ENCODE assay signal across 12 cellular contexts in the genomic region with DNA sequence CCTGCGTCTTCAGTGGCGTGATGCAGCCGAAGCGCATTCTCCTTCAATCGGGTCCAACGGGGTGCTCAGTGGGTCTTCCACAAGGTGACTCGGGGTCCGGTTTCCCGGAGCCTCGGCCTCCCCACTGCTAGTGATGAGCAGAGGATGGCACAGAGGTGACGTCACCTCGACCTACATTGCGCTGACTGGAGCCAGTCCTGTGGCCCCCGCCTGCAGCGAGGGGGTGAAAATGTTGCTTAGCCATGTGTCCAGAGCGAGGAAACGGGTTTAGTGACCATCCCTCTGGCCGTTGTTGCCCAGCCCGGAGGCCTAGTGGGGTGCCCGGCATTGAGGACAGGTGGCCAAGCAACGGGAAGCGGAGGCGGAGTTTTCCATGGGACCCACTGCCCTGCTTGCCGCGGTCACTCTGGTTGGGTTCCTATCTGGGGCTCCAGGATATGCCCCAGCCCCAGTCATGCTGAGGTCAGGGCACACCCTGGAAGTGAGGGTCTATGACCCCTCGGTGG.
DNase-seq lines count a peak whose midpoint lies in the region; ATAC-seq and TF ChIP-seq lines count a peak whose summit lies in the region.
"Had no signal": no experiment of that assay in that cellular context is flagged by ENCODE, and none has a peak within 500 bp of the region (broad histone marks: within the 10 kb centered on the region; RNA-seq: fewer than 3 reads in every experiment).

No MANE protein-coding gene starts in this region.

- H3K4me2 ChIP-seq in OCI-LY3 (ENCODE audit: low read length) (peak overlapping the region; percentile 99), smooth muscle cell (peak overlapping the region; percentile 47)

- peaks cover 4% of the 10 kb centered on the region; the same call in 1 of the 2 replicates for H3K27me3 ChIP-seq in OCI-LY3 (ENCODE audit: low read depth, low read length)
- peaks cover 5% of the 10 kb centered on the region for H3K27me3 ChIP-seq in effector memory CD4-positive, alpha-beta T cell (replicated peaks; ENCODE audit: control insufficient read depth, insufficient read depth, low read length, poor library complexity, severe bottlenecking)
- H3K27me3 ChIP-seq in smooth muscle cell (ENCODE audit: low read depth): no peaks in the 10 kb centered on the region
- H3K27me3 ChIP-seq in left ventricle myocardium inferior (ENCODE audit: low read depth): peaks cover 4% of the 10 kb centered on the region
- H3K27me3 ChIP-seq: upper lobe of left lung had no signal

- H3K36me3 Mint-ChIP-seq in activated T-cell treated with anti-CD3 and anti-CD28 coated beads, Interleukin-2, amount 50 U/mL, for 24 hours (ENCODE audit: low read depth): no peaks in the 10 kb centered on the region
- no peaks in the 10 kb centered on the region for H3K36me3 Mint-ChIP-seq in naive thymus-derived CD8-positive, alpha-beta T cell

- H3K9me3 ChIP-seq in OCI-LY3 (ENCODE audit: insufficient read depth, low read length) (no peaks in the 10 kb centered on the region), smooth muscle cell (replicated peaks; ENCODE audit: low read depth) (no peaks in the 10 kb centered on the region), left ventricle myocardium inferior (replicated peaks) (no peaks in the 10 kb centered on the region)
- no peaks in the 10 kb centered on the region for H3K9me3 ChIP-seq in effector memory CD4-positive, alpha-beta T cell (ENCODE audit: control insufficient read depth, low read length)
- H3K9me3 ChIP-seq: mucosa of descending colon, prostate gland, upper lobe of left lung had no signal

- POLR2A ChIA-PET in naive thymus-derived CD8-positive, alpha-beta T cell (lab: Charles Lee): no interaction called here

- 56% methylated on average over 26 of the region's 26 CpGs for WGBS in smooth muscle cell (ENCODE audit: low lambda C conversion rate)

- H3F3A ChIP-seq in smooth muscle cell (ENCODE audit: low read depth): no peaks in the 10 kb centered on the region

- H3K36me3 ChIP-seq in OCI-LY3 (replicated peaks; ENCODE audit: low read depth, low read length) (no peaks in the 10 kb centered on the region), smooth muscle cell (ENCODE audit: low read depth) (no peaks in the 10 kb centered on the region), left ventricle myocardium inferior (no peaks in the 10 kb centered on the region)
- H3K36me3 ChIP-seq in effector memory CD4-positive, alpha-beta T cell (ENCODE audit: control insufficient read depth, insufficient read depth, low read length): no peaks in the 10 kb centered on the region
- H3K36me3 ChIP-seq: prostate gland, upper lobe of left lung had no signal

- intact Hi-C loops in left ventricle myocardium inferior (cut with micrococcal nuclease): no loop called here

- H3K9ac ChIP-seq in OCI-LY3 (ENCODE audit: low read length): no peak overlapping the region
- H3K9ac ChIP-seq in smooth muscle cell (ENCODE audit: low read depth): no peak overlapping the region

- H3K27ac Mint-ChIP-seq in activated T-cell treated with anti-CD3 and anti-CD28 coated beads, Interleukin-2, amount 50 U/mL, for 24 hours: no peak overlapping the region
- peak overlapping the region in 3 of 10 donors; percentile 37 to 53 (median 48) for H3K27ac Mint-ChIP-seq in naive thymus-derived CD8-positive, alpha-beta T cell

- H3K27ac ChIP-seq in OCI-LY3 (ENCODE audit: low read length): no peak overlapping the region
- no peak overlapping the region for H3K27ac ChIP-seq in effector memory CD4-positive, alpha-beta T cell (ENCODE audit: insufficient read depth, low read length, poor library complexity, severe bottlenecking)
- no peak overlapping the region for H3K27ac ChIP-seq in smooth muscle cell (ENCODE audit: low read depth)
- H3K27ac ChIP-seq in left ventricle myocardium inferior (replicated peaks): no peak overlapping the region
- H3K27ac ChIP-seq: prostate gland, upper lobe of left lung had no signal

- H3K4me1 ChIP-seq in OCI-LY3 (ENCODE audit: low read length) (peaks cover 20% of the 10 kb centered on the region), smooth muscle cell (ENCODE audit: low read depth) (peaks cover 4% of the 10 kb centered on the region), left ventricle myocardium inferior (peaks cover 36% of the 10 kb centered on the region)
- H3K4me1 ChIP-seq in effector memory CD4-positive, alpha-beta T cell (ENCODE audit: control insufficient read depth, insufficient read depth, low read length, poor library complexity, severe bottlenecking): peaks cover 7% of the 10 kb centered on the region

- peaks cover 32% of the 10 kb centered on the region for H3K4me1 Mint-ChIP-seq in activated T-cell treated with anti-CD3 and anti-CD28 coated beads, Interleukin-2, amount 50 U/mL, for 24 hours (ENCODE audit: low read depth)
- peaks cover 17 to 42% (median 39%) of the 10 kb centered on the region in 4 donors for H3K4me1 Mint-ChIP-seq in naive thymus-derived CD8-positive, alpha-beta T cell

- no peak for ATAC-seq in naive thymus-derived CD8-positive, alpha-beta T cell

- peaks cover 3% of the 10 kb centered on the region for H3K27me3 Mint-ChIP-seq in activated T-cell treated with anti-CD3 and anti-CD28 coated beads, Interleukin-2, amount 50 U/mL, for 24 hours
- H3K27me3 Mint-ChIP-seq in naive thymus-derived CD8-positive, alpha-beta T cell: no peaks in the 10 kb centered on the region

- no peak for DNase-seq in activated T-cell treated with anti-CD3 and anti-CD28 coated beads, Interleukin-2, amount 50 U/mL, for 24 hours
- no peak for DNase-seq in activated T-cell treated with anti-CD3 and anti-CD28 coated beads, Interleukin-2, amount 50 U/mL, for 48 hours
- DNase-seq in effector memory CD4-positive, alpha-beta T cell: no peak
- DNase-seq in smooth muscle cell (lab: John Stamatoyannopoulos, UW; ENCODE audit: unreplicated experiment): no peak
- no peak for DNase-seq in retina
- no peak for DNase-seq in naive thymus-derived CD8-positive, alpha-beta T cell
- no peak for DNase-seq in left ventricle myocardium inferior
- DNase-seq: NK-92 treated with Interleukin-12 subunit alpha and Interleukin-12 subunit beta, amount 100 ng/mL, for 24 hours had no signal

- H4K20me1 ChIP-seq in OCI-LY3 (ENCODE audit: insufficient read depth, low read length): no peaks in the 10 kb centered on the region
- H4K20me1 ChIP-seq in smooth muscle cell (ENCODE audit: low read depth): peaks cover 93% of the 10 kb centered on the region

- H3K4me3 ChIP-seq in OCI-LY3 (ENCODE audit: low read length) (peak overlapping the region; percentile 86), smooth muscle cell (no peak overlapping the region), left ventricle myocardium inferior (no peak overlapping the region)
- H3K4me3 ChIP-seq in effector memory CD4-positive, alpha-beta T cell (ENCODE audit: insufficient read depth, low read depth, low read length, poor library complexity, severe bottlenecking): peak overlapping the region; percentile 9
- H3K4me3 ChIP-seq: mucosa of descending colon, prostate gland had no signal

- TF ChIP-seq CTCF in OCI-LY3 (IDR thresholded peaks at IDR 0.05; ENCODE audit: low read depth, low read length) (no peak), smooth muscle cell (IDR thresholded peaks at IDR 0.05; ENCODE audit: borderline replicate concordance, insufficient read depth, poor library complexity, severe bottlenecking) (no peak), left ventricle myocardium inferior (IDR thresholded peaks at IDR 0.05; ENCODE audit: borderline replicate concordance) (no peak)

- H2AFZ ChIP-seq in OCI-LY3 (ENCODE audit: low read depth, low read length): no peak overlapping the region
- H2AFZ ChIP-seq in smooth muscle cell (ENCODE audit: low read depth): no peak overlapping the region

- peak overlapping the region; percentile 73 for H3K4me3 Mint-ChIP-seq in activated T-cell treated with anti-CD3 and anti-CD28 coated beads, Interleukin-2, amount 50 U/mL, for 24 hours
- H3K4me3 Mint-ChIP-seq in naive thymus-derived CD8-positive, alpha-beta T cell: peak overlapping the region in 3 of 10 donors; percentile 62 to 83 (median 63)

- H3K79me2 ChIP-seq in OCI-LY3 (ENCODE audit: low read length): no peaks in the 10 kb centered on the region; the same call in 1 of the 2 replicates
- H3K79me2 ChIP-seq in smooth muscle cell (ENCODE audit: low read depth): no peaks in the 10 kb centered on the region

- H3K9me3 Mint-ChIP-seq in activated T-cell treated with anti-CD3 and anti-CD28 coated beads, Interleukin-2, amount 50 U/mL, for 24 hours: no peaks in the 10 kb centered on the region
- no peaks in the 10 kb centered on the region for H3K9me3 Mint-ChIP-seq in naive thymus-derived CD8-positive, alpha-beta T cell

Comparison
In these comparisons a context has a peak if more than half of its experiments do, and no peak if none do; other contexts are left out.
1. H3K4me3 ChIP-seq: peak in OCI-LY3 (single experiment) and effector memory CD4-positive, alpha-beta T cell (single experiment); none in smooth muscle cell (single experiment) and left ventricle myocardium inferior (single experiment).